24 cellular contexts compared by ENCODE assay signal in genomic region chr2:107363811-107364210, GRCh38.
DNase-seq lines count a peak whose midpoint lies in the region; ATAC-seq and TF ChIP-seq lines count a peak whose summit lies in the region.
"Had no signal": no experiment of that assay in that cellular context is flagged by ENCODE, and none has a peak within 500 bp of the region (broad histone marks: within the 10 kb centered on the region; RNA-seq: fewer than 3 reads in every experiment).

No MANE protein-coding gene starts in this region.

- H2AFZ ChIP-seq in hepatocyte (no peak overlapping the region), smooth muscle cell (ENCODE audit: low read depth) (no peak overlapping the region)
- H2AFZ ChIP-seq: GM23248 had no signal

- H3K4me2 ChIP-seq in hepatocyte (no peak overlapping the region), smooth muscle cell (no peak overlapping the region)
- H3K4me2 ChIP-seq: A549 had no signal

- peak overlapping the region; percentile 66 for H3K27ac ChIP-seq in hepatocyte
- peak overlapping the region; percentile 54 for H3K27ac ChIP-seq in smooth muscle cell (ENCODE audit: low read depth)
- H3K27ac ChIP-seq: A549, GM23248 had no signal

- H3K4me1 Mint-ChIP-seq in nephron progenitor cell = peaks cover 27% of the 10 kb centered on the region
- H3K4me1 Mint-ChIP-seq: CD14-positive monocyte; CD8-positive, alpha-beta memory T cell; H9 had no signal

- no peaks in the 10 kb centered on the region for H4K20me1 ChIP-seq in hepatocyte (ENCODE audit: insufficient read depth, poor library complexity, severe bottlenecking)
- H4K20me1 ChIP-seq in smooth muscle cell (ENCODE audit: low read depth) = no peaks in the 10 kb centered on the region
- H4K20me1 ChIP-seq: BLaER1 treated with 17β-estradiol and CSF1 and Interleukin-3, amounts not matched to agents 10 nM and 100 nM had no signal

- no peaks in the 10 kb centered on the region for H3K27me3 Mint-ChIP-seq in nephron progenitor cell (ENCODE audit: low read depth, poor library complexity)
- H3K27me3 Mint-ChIP-seq: CD4-positive, alpha-beta T cell had no signal

- DNase-seq in amniotic epithelial cell (ENCODE audit: low read depth) = peak; percentile 58
- no peak for DNase-seq in hepatocyte (ENCODE audit: low spot score)
- no peak for DNase-seq in nephron progenitor cell
- no peak for DNase-seq in smooth muscle cell (lab: John Stamatoyannopoulos, UW; ENCODE audit: unreplicated experiment)
- no peak for DNase-seq in GF-D8 (lab: John Stamatoyannopoulos, UW)
- no peak for DNase-seq in nucleus accumbens (lab: John Stamatoyannopoulos, UW)
- no peak for DNase-seq in OCI-M2 (lab: John Stamatoyannopoulos, UW; ENCODE audit: unreplicated experiment)
- DNase-seq: 8988T; ACHN; AML-193; BE2C; CD4-positive, alpha-beta T cell; CD8-positive, alpha-beta memory T cell; DMS 273 treated with DMSO at 0.1 percent for 48 hours; DMS79; EL; GDM1; GM23248; H9 had no signal

- H3F3A ChIP-seq in smooth muscle cell (ENCODE audit: low read depth) = no peaks in the 10 kb centered on the region

- H3K4me3 ChIP-seq in hepatocyte = no peak overlapping the region
- no peak overlapping the region for H3K4me3 ChIP-seq in smooth muscle cell
- H3K4me3 ChIP-seq: A549; BLaER1 treated with 17β-estradiol and CSF1 and Interleukin-3, amounts not matched to agents 10 nM and 100 nM; GM23248 had no signal

- no peaks in the 10 kb centered on the region for H3K27me3 ChIP-seq in hepatocyte
- no peaks in the 10 kb centered on the region for H3K27me3 ChIP-seq in smooth muscle cell (ENCODE audit: low read depth)
- H3K27me3 ChIP-seq: BE2C; BLaER1 treated with 17β-estradiol and CSF1 and Interleukin-3, amounts not matched to agents 10 nM and 100 nM had no signal

- peak overlapping the region; percentile 57 for H3K27ac Mint-ChIP-seq in nephron progenitor cell
- H3K27ac Mint-ChIP-seq: CD14-positive monocyte; CD4-positive, alpha-beta T cell; CD8-positive, alpha-beta memory T cell had no signal

- no peak overlapping the region for H3K9ac ChIP-seq in smooth muscle cell (ENCODE audit: low read depth)
- H3K9ac ChIP-seq: BLaER1 treated with 17β-estradiol and CSF1 and Interleukin-3, amounts not matched to agents 10 nM and 100 nM; GM23248 had no signal

- H3K9me3 ChIP-seq in hepatocyte (ENCODE audit: low read depth) (no peaks in the 10 kb centered on the region), smooth muscle cell (replicated peaks; ENCODE audit: low read depth) (no peaks in the 10 kb centered on the region)
- H3K9me3 ChIP-seq: A549; BE2C; BLaER1 treated with 17β-estradiol and CSF1 and Interleukin-3, amounts not matched to agents 10 nM and 100 nM had no signal

- TF ChIP-seq CTCF in hepatocyte (IDR thresholded peaks at IDR 0.05; ENCODE audit: poor library complexity) = no peak
- no peak for TF ChIP-seq CTCF in nephron progenitor cell (IDR thresholded peaks at IDR 0.05)
- TF ChIP-seq CTCF in smooth muscle cell (IDR thresholded peaks at IDR 0.05; ENCODE audit: borderline replicate concordance, insufficient read depth, poor library complexity, severe bottlenecking) = no peak

- no peaks in the 10 kb centered on the region for H3K9me2 ChIP-seq in hepatocyte (replicated peaks; ENCODE audit: insufficient read depth)

- H3K36me3 Mint-ChIP-seq in nephron progenitor cell (ENCODE audit: low read depth) = no peaks in the 10 kb centered on the region
- H3K36me3 Mint-ChIP-seq: CD14-positive monocyte; CD8-positive, alpha-beta memory T cell had no signal

- H3K9me3 Mint-ChIP-seq in nephron progenitor cell = no peaks in the 10 kb centered on the region
- H3K9me3 Mint-ChIP-seq: H9 had no signal

- H3K4me1 ChIP-seq in hepatocyte (ENCODE audit: insufficient read depth) (peaks cover 9% of the 10 kb centered on the region), smooth muscle cell (ENCODE audit: low read depth) (peaks cover under 1% of the 10 kb centered on the region)
- H3K4me1 ChIP-seq: A549, BE2C had no signal

- H3K4me3 Mint-ChIP-seq in nephron progenitor cell = no peak overlapping the region
- H3K4me3 Mint-ChIP-seq: CD14-positive monocyte; CD4-positive, alpha-beta T cell; CD8-positive, alpha-beta memory T cell; H9 had no signal

- WGBS in hepatocyte (ENCODE audit: low lambda C conversion rate, missing lambda C conversion rate) = 89% methylated on average over 2 of the region's 2 CpGs
- 91% methylated on average over 2 of the region's 2 CpGs for WGBS in smooth muscle cell (ENCODE audit: low lambda C conversion rate)

- H3K36me3 ChIP-seq in hepatocyte (replicated peaks; ENCODE audit: insufficient read depth, low read depth) = no peaks in the 10 kb centered on the region
- H3K36me3 ChIP-seq in smooth muscle cell (ENCODE audit: low read depth) = no peaks in the 10 kb centered on the region
- H3K36me3 ChIP-seq: BE2C; BLaER1 treated with 17β-estradiol and CSF1 and Interleukin-3, amounts not matched to agents 10 nM and 100 nM had no signal

- no peak for ATAC-seq in HG02973 (IDR thresholded peaks at IDR 0.05; ENCODE audit: unreplicated experiment)
- ATAC-seq: HCT116 had no signal

- H3K79me2 ChIP-seq in hepatocyte = no peaks in the 10 kb centered on the region
- no peaks in the 10 kb centered on the region for H3K79me2 ChIP-seq in smooth muscle cell (ENCODE audit: low read depth)
